22 cellular contexts compared by ENCODE assay signal in the genomic region with DNA sequence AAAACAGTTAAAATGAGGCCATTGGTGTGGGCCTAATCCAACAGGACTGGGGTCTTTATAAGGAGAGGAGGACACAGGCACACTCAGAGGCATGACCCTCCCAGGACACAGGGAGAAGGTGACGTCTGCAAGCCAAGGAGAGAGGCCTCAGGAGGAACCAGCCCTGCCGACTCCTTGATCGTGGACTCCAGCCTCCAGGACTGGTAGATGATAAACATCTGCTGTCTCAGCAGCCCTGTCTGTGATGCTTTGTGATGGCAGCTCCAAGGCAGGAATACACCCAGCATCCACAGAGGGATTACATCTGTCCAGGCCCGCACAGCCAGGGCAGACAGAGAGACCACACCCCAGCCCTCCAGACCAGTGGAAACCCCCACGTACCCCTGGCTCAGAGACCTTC.
"Had no signal": no experiment of that assay in that cellular context is flagged by ENCODE, and none has a peak within 500 bp of the region (broad histone marks: within the 10 kb centered on the region; RNA-seq: fewer than 3 reads in every experiment).

No MANE protein-coding gene starts in this region.

- H3K27me3 ChIP-seq: ovary had no signal

- H3K9me3 Mint-ChIP-seq: activated T-cell treated with anti-CD3 and anti-CD28 coated beads, Interleukin-2, amount 50 U/mL, for 4 hours; activated T-helper 2 cell treated with anti-CD3 and anti-CD28 coated beads, Interferon-gamma antibody, Interleukin-2, Interleukin-4, amounts not matched to agents 10 μg/mL and 5 μg/mL and 100 μg/mL, durations not matched to agents 14 hours and 24 hours and 36 hours; T-helper 1 cell treated with Interleukin-12 subunit alpha and Interleukin-12 subunit beta and Interleukin-4 antibody, amounts not matched to agents 30 μg/mL and 1 μg/mL, for 36 hours had no signal

- H3K27ac Mint-ChIP-seq: activated naive CD8-positive, alpha-beta T cell; activated T-helper 2 cell treated with anti-CD3 and anti-CD28 coated beads, Interferon-gamma antibody, Interleukin-2, Interleukin-4, amounts not matched to agents 10 μg/mL and 5 μg/mL and 100 μg/mL, durations not matched to agents 14 hours and 24 hours and 36 hours; T-helper 1 cell treated with Interleukin-12 subunit alpha and Interleukin-12 subunit beta and Interleukin-4 antibody, amounts not matched to agents 30 μg/mL and 1 μg/mL, for 36 hours had no signal

- H3K4me3 ChIP-seq: adrenal gland, esophagus muscularis mucosa, ovary, prostate gland, stomach, thoracic aorta had no signal

- H3K9me3 ChIP-seq: adrenal gland, esophagus muscularis mucosa, neutrophil, ovary, prostate gland, thoracic aorta, upper lobe of left lung had no signal

- ATAC-seq: activated T-cell treated with anti-CD3 and anti-CD28 coated beads, Interleukin-2, amount 50 U/mL, for 4 hours; left ventricle myocardium superior had no signal

- H3K36me3 ChIP-seq: adrenal gland, esophagus muscularis mucosa, neutrophil, ovary, prostate gland, stomach, thoracic aorta, upper lobe of left lung had no signal

- H3K27ac ChIP-seq: adrenal gland, esophagus muscularis mucosa, neutrophil, ovary, prostate gland, stomach, thoracic aorta had no signal

- H3K4me3 Mint-ChIP-seq: activated naive CD8-positive, alpha-beta T cell; activated T-cell treated with anti-CD3 and anti-CD28 coated beads, Interleukin-2, amount 50 U/mL, for 4 hours; T-helper 1 cell treated with Interleukin-12 subunit alpha and Interleukin-12 subunit beta and Interleukin-4 antibody, amounts not matched to agents 30 μg/mL and 1 μg/mL, for 36 hours had no signal

- DNase-seq: activated CD4-positive, alpha-beta T cell treated with anti-CD3 and anti-CD28 coated beads for 4 hours; activated CD4-positive, alpha-beta T cell treated with anti-CD3 and anti-CD28 coated beads, Interleukin-2, amount 50 U/mL, for 48 hours; activated CD4-positive, CD25-positive, alpha-beta regulatory T cell; activated CD8-positive, alpha-beta memory T cell treated with anti-CD3 and anti-CD28 coated beads, Interleukin-2, amount 50 U/mL, for 48 hours; activated naive CD4-positive, alpha-beta T cell; activated T-cell treated with anti-CD3 and anti-CD28 coated beads, Interleukin-2, amount 50 U/mL, for 4 hours; adrenal gland; effector CD8-positive, alpha-beta T cell; hippocampal formation; left ventricle myocardium superior; mammary epithelial cell; ovary; stomach; T1000 had no signal

- H3K4me1 ChIP-seq: prostate gland had no signal
